1 cellular context compared by ENCODE assay signal in genomic region chr15:94844533-94845390, GRCh38.
TF ChIP-seq lines count a peak whose summit lies in the region.

No MANE protein-coding gene starts in this region.

TF ChIP-seq in HepG2, 621 proteins besides CTCF, POLR2A, EP300 and RAD21 (continued from another document and continues in another):
- TF ChIP-seq ZC3H4 (CRISPR knock-in tag; IDR thresholded peaks at IDR 0.05; ENCODE audit: borderline replicate concordance) (no peak), MTF1 (CRISPR knock-in tag; IDR thresholded peaks at IDR 0.05) (no peak), SIN3A (IDR thresholded peaks at IDR 0.05; ENCODE audit: borderline replicate concordance, low read depth, low read length) (no peak), FOXP4 (CRISPR knock-in tag; IDR thresholded peaks at IDR 0.05) (peak; percentile 75), ZNF784 (CRISPR knock-in tag; IDR thresholded peaks at IDR 0.05; ENCODE audit: borderline replicate concordance) (no peak), IKZF4 (CRISPR knock-in tag; IDR thresholded peaks at IDR 0.05; ENCODE audit: borderline replicate concordance, low read depth, not compliant biosample characterization) (no peak), FOXJ3 (CRISPR knock-in tag; IDR thresholded peaks at IDR 0.05; ENCODE audit: borderline replicate concordance) (no peak; the same call in 1 of the 2 replicates), REXO4 (CRISPR knock-in tag; IDR thresholded peaks at IDR 0.05; ENCODE audit: borderline replicate concordance) (no peak), ZMAT5 (CRISPR knock-in tag; IDR thresholded peaks at IDR 0.05; ENCODE audit: borderline replicate concordance, low read depth) (no peak), ZNF44 (CRISPR knock-in tag; IDR thresholded peaks at IDR 0.05) (no peak), HOXA7 (CRISPR knock-in tag; IDR thresholded peaks at IDR 0.05) (no peak), NFKBIZ (CRISPR knock-in tag; IDR thresholded peaks at IDR 0.05) (no peak), ZNF234 (CRISPR knock-in tag; conservative IDR thresholded peaks at IDR 0.05) (no peak), ZNF367 (CRISPR knock-in tag; IDR thresholded peaks at IDR 0.05; ENCODE audit: borderline replicate concordance) (no peak), SP5 (CRISPR knock-in tag; IDR thresholded peaks at IDR 0.05; ENCODE audit: borderline replicate concordance, low read depth) (peak; percentile 45; the same call in 1 of the 2 replicates), ZNF605 (CRISPR knock-in tag; IDR thresholded peaks at IDR 0.05) (no peak), NBN (conservative IDR thresholded peaks at IDR 0.05) (no peak), SOX5 (CRISPR knock-in tag; IDR thresholded peaks at IDR 0.05; ENCODE audit: borderline replicate concordance) (peak; percentile 97), ZNF24 (IDR thresholded peaks at IDR 0.05) (no peak), EHMT2 (IDR thresholded peaks at IDR 0.05; ENCODE audit: borderline replicate concordance, low read depth, low read length) (no peak; the same call in 1 of the 2 replicates), MZF1 (CRISPR knock-in tag; IDR thresholded peaks at IDR 0.05; ENCODE audit: borderline replicate concordance) (no peak), ATF2 (CRISPR knock-in tag; IDR thresholded peaks at IDR 0.05) (no peak; the same call in 1 of the 2 replicates), ISL2 (CRISPR knock-in tag; IDR thresholded peaks at IDR 0.05) (peak; percentile 83), NR1H2 (CRISPR knock-in tag; IDR thresholded peaks at IDR 0.05; ENCODE audit: borderline replicate concordance, low read depth) (no peak), ZNF101 (CRISPR knock-in tag; IDR thresholded peaks at IDR 0.05; ENCODE audit: borderline replicate concordance, low read depth) (no peak), ZNF33B (CRISPR knock-in tag; IDR thresholded peaks at IDR 0.05) (peak; percentile 33; the same call in 1 of the 2 replicates), ELF1 (CRISPR knock-in tag; IDR thresholded peaks at IDR 0.05) (peak; percentile 32; the same call in 1 of the 2 replicates), ZSCAN22 (CRISPR knock-in tag; IDR thresholded peaks at IDR 0.05) (no peak), ZFP36L1 (CRISPR knock-in tag; IDR thresholded peaks at IDR 0.05) (0 out of 2 replicates have a peak, but pooled peaks have one; percentile 20), NFATC3 (CRISPR knock-in tag; IDR thresholded peaks at IDR 0.05) (no peak), ARNTL (CRISPR knock-in tag; IDR thresholded peaks at IDR 0.05) (no peak), ZEB1 (IDR thresholded peaks at IDR 0.05; ENCODE audit: insufficient replicate concordance, low read depth) (peak; percentile 33), ZNF609 (CRISPR knock-in tag; IDR thresholded peaks at IDR 0.05; ENCODE audit: borderline replicate concordance) (no peak), AGO2 (optimal IDR thresholded peaks at IDR 0.05; ENCODE audit: low read depth, low read length) (peak; percentile 31), YEATS2 (CRISPR knock-in tag; IDR thresholded peaks at IDR 0.05; ENCODE audit: borderline replicate concordance) (no peak), MLXIP (CRISPR knock-in tag; IDR thresholded peaks at IDR 0.05; ENCODE audit: borderline replicate concordance) (no peak), ZNF883 (CRISPR knock-in tag; IDR thresholded peaks at IDR 0.05; ENCODE audit: not compliant biosample characterization) (no peak), ZNF256 (CRISPR knock-in tag; conservative IDR thresholded peaks at IDR 0.05) (no peak), KLF16 (CRISPR knock-in tag; IDR thresholded peaks at IDR 0.05) (0 out of 4 replicates have a peak, but pooled peaks of 1 of the 2 experiments have one; percentile 9), ZNF552 (CRISPR knock-in tag; IDR thresholded peaks at IDR 0.05; ENCODE audit: borderline replicate concordance) (0 out of 2 replicates have a peak, but pooled peaks have one; percentile 35), BRCA1 (CRISPR knock-in tag; IDR thresholded peaks at IDR 0.05) (no peak), MIER3 (CRISPR knock-in tag; IDR thresholded peaks at IDR 0.05; ENCODE audit: borderline replicate concordance) (no peak), MXD3 (CRISPR knock-in tag; IDR thresholded peaks at IDR 0.05) (no peak), THRA (CRISPR knock-in tag; IDR thresholded peaks at IDR 0.05; ENCODE audit: borderline replicate concordance) (no peak; the same call in 1 of the 2 replicates), HNF1B (CRISPR knock-in tag; IDR thresholded peaks at IDR 0.05) (peak; percentile 88), IKZF1 (IDR thresholded peaks at IDR 0.05) (no peak), NFE2L2 (IDR thresholded peaks at IDR 0.05; ENCODE audit: low read length) (no peak), EEA1 (CRISPR knock-in tag; IDR thresholded peaks at IDR 0.05; ENCODE audit: borderline replicate concordance) (no peak), NFRKB (IDR thresholded peaks at IDR 0.05) (no peak), HNRNPK (IDR thresholded peaks at IDR 0.05; ENCODE audit: low read depth, low read length, poor library complexity, severe bottlenecking) (no peak), ATF7 (IDR thresholded peaks at IDR 0.05) (no peak), ATF7 (CRISPR knock-in tag; IDR thresholded peaks at IDR 0.05) (no peak), CBFB (CRISPR knock-in tag; IDR thresholded peaks at IDR 0.05) (no peak), CENPX (CRISPR knock-in tag; IDR thresholded peaks at IDR 0.05) (no peak), ZFP36L2 (CRISPR knock-in tag; IDR thresholded peaks at IDR 0.05) (no peak), MAZ (IDR thresholded peaks at IDR 0.05; ENCODE audit: borderline replicate concordance, low read depth, low read length) (peak; percentile 29; the same call in 1 of the 2 replicates), MAZ (CRISPR knock-in tag; IDR thresholded peaks at IDR 0.05; ENCODE audit: low read depth) (peak; percentile 37; the same call in 1 of the 2 replicates)
